Comparison of ENCODE assay signal across 10 cellular contexts in genomic region chr2:29317077-29317517, GRCh38.
DNase-seq lines count a peak whose midpoint lies in the region; ATAC-seq, FAIRE-seq and TF ChIP-seq lines count a peak whose summit lies in the region.
"Had no signal": no experiment of that assay in that cellular context is flagged by ENCODE, and none has a peak within 500 bp of the region (broad histone marks: within the 10 kb centered on the region; RNA-seq: fewer than 3 reads in every experiment).

No MANE protein-coding gene starts in this region.

- peaks cover 3% of the 10 kb centered on the region for H3K9me3 Mint-ChIP-seq in astrocyte (ENCODE audit: unreplicated experiment)
- H3K9me3 Mint-ChIP-seq: activated T-cell treated with anti-CD3 and anti-CD28 coated beads, Interleukin-2, amount 50 U/mL, for 24 hours had no signal

- H3K4me1 Mint-ChIP-seq in astrocyte (ENCODE audit: low read depth, unreplicated experiment), result peaks cover 18% of the 10 kb centered on the region

- ATAC-seq in HG03097 (IDR thresholded peaks at IDR 0.05; ENCODE audit: low FRiP score, unreplicated experiment), result peak; percentile 49
- ATAC-seq in HG02571 (IDR thresholded peaks at IDR 0.05; ENCODE audit: unreplicated experiment), result no peak

- H3K9ac ChIP-seq in astrocyte (ENCODE audit: low read length), result no peak overlapping the region

- H3K4me3 Mint-ChIP-seq in astrocyte (ENCODE audit: unreplicated experiment), result no peak overlapping the region
- H3K4me3 Mint-ChIP-seq: activated T-cell treated with anti-CD3 and anti-CD28 coated beads, Interleukin-2, amount 50 U/mL, for 24 hours had no signal

- no peak overlapping the region for H3K4me2 ChIP-seq in astrocyte (ENCODE audit: low read length)

- no peaks in the 10 kb centered on the region for H3K36me3 ChIP-seq in astrocyte (ENCODE audit: insufficient read depth, low read length)

- H3K27me3 ChIP-seq in astrocyte (ENCODE audit: insufficient read depth, low read length), result peaks cover under 1% of the 10 kb centered on the region

- H3K9me3 ChIP-seq in astrocyte (ENCODE audit: insufficient read depth, low read depth, low read length), result no peaks in the 10 kb centered on the region

- DNase-seq in GM19239 (ENCODE audit: insufficient read length, low spot score) (no peak), astrocyte (ENCODE audit: low read depth) (peak; percentile 95), retinal pigment epithelial cell (ENCODE audit: low read depth) (no peak), HK-2 (ENCODE audit: unreplicated experiment) (no peak), T-helper 9 cell (no peak)
- no peak for DNase-seq in activated T-cell treated with anti-CD3 and anti-CD28 coated beads, Interleukin-2, amount 50 U/mL, for 1 hour
- DNase-seq: activated T-cell treated with anti-CD3 and anti-CD28 coated beads, Interleukin-2, amount 50 U/mL, for 24 hours; NCI-H526 had no signal

- no peaks in the 10 kb centered on the region for H3K79me2 ChIP-seq in astrocyte (ENCODE audit: insufficient read depth, low read length)

- H4K20me1 ChIP-seq in astrocyte (ENCODE audit: insufficient read depth, low read length), result no peaks in the 10 kb centered on the region

- H3K36me3 Mint-ChIP-seq in astrocyte (ENCODE audit: low read depth, unreplicated experiment), result no peaks in the 10 kb centered on the region

- no peak overlapping the region for H3K4me3 ChIP-seq in astrocyte (ENCODE audit: insufficient read depth, low read depth, low read length)
- H3K4me3 ChIP-seq in retinal pigment epithelial cell (ENCODE audit: low read length), result no peak overlapping the region

- FAIRE-seq in GM19239 (lab: Jason Lieb, UNC) (peak; percentile 87), astrocyte (lab: Jason Lieb, UNC) (no peak)

- H3K4me1 ChIP-seq in astrocyte (ENCODE audit: insufficient read depth, low read length), result peaks cover 17% of the 10 kb centered on the region

- peak overlapping the region; percentile 54 for H3K27ac Mint-ChIP-seq in astrocyte (ENCODE audit: unreplicated experiment)
- H3K27ac Mint-ChIP-seq: activated T-cell treated with anti-CD3 and anti-CD28 coated beads, Interleukin-2, amount 50 U/mL, for 24 hours had no signal

- peaks cover 19% of the 10 kb centered on the region for H3K27me3 Mint-ChIP-seq in astrocyte (ENCODE audit: low read depth, unreplicated experiment)

- no peak overlapping the region for H2AFZ ChIP-seq in astrocyte (ENCODE audit: low read depth, low read length)

- no peak for TF ChIP-seq CTCF in astrocyte (IDR thresholded peaks at IDR 0.05; ENCODE audit: insufficient read depth, low read depth, low read length)
- peak; percentile 2 for TF ChIP-seq CTCF in retinal pigment epithelial cell (conservative IDR thresholded peaks at IDR 0.05; ENCODE audit: low read depth, low read length)

- no peak overlapping the region for H3K27ac ChIP-seq in astrocyte (ENCODE audit: low read depth, low read length)
